ENCODE assay signal across 1 cellular context in genomic region chr22:46576556-46577351, GRCh38.
TF ChIP-seq lines count a peak whose summit lies in the region.

No MANE protein-coding gene starts in this region.

TF ChIP-seq in GM23338, 12 proteins besides CTCF, POLR2A, EP300 and RAD21 (continued from another document):
- TF ChIP-seq ZNF462 (CRISPR knock-in tag; IDR thresholded peaks at IDR 0.05) = no peak
- TF ChIP-seq STAT1 (IDR thresholded peaks at IDR 0.05; ENCODE audit: unreplicated experiment) = no peak
- TF ChIP-seq POLR2AphosphoS5 (IDR thresholded peaks at IDR 0.05; ENCODE audit: low read depth) = no peak
- no peak for TF ChIP-seq EZH2 (IDR thresholded peaks at IDR 0.05; ENCODE audit: low read depth, unreplicated experiment)
- no peak for TF ChIP-seq NANOG (IDR thresholded peaks at IDR 0.05; ENCODE audit: borderline replicate concordance)
- TF ChIP-seq JUNB (IDR thresholded peaks at IDR 0.05; ENCODE audit: unreplicated experiment) = no peak
TF ChIP-seq in GM23338: peak in this region for 0.
